Comparison of ENCODE assay signal across 8 cellular contexts in genomic region chr19:37466798-37467607, GRCh38.
DNase-seq lines count a peak whose midpoint lies in the region; ATAC-seq and TF ChIP-seq lines count a peak whose summit lies in the region.

TSS of gene ZNF569 (minus strand) at chr19:37467444. CDS start at chr19:37444921, 22,523 bp downstream.

- DNase-seq in NCI-H82 treated with DMSO at 0.1 percent for 48 hours (lab: John Stamatoyannopoulos, UW; ENCODE audit: unreplicated experiment) = peak; percentile 91
- peak; percentile 70 to 80 for DNase-seq in activated CD8-positive, alpha-beta memory T cell treated with anti-CD3 and anti-CD28 coated beads for 4 hours (ENCODE audit: low read depth in 2 of 2)
- DNase-seq in effector memory CD8-positive, alpha-beta T cell = peak; percentile 85 to 90 (median 85)
- peak; percentile 96 for DNase-seq in medulla oblongata (ENCODE audit: extremely low spot score)
- peak; percentile 70 to 83 (median 79) for DNase-seq in stimulated activated CD4-positive, alpha-beta T cell treated with anti-CD3 and anti-CD28 coated beads, TNF-alpha, amount 100 ng/mL, for 48 hours (ENCODE audit: low read depth in 3 of 3)

- TF ChIP-seq CTCF in C4-2B (conservative IDR thresholded peaks at IDR 0.05) = no peak

- H3K27ac Mint-ChIP-seq in effector memory CD8-positive, alpha-beta T cell = peak within 1 kb of the TSS; percentile 97

- H3K4me1 Mint-ChIP-seq in effector memory CD8-positive, alpha-beta T cell (ENCODE audit: low read depth in 2 of 2) = peaks cover 26 to 39% of the 10 kb centered on the region in 2 donors

- peak within 1 kb of the TSS; percentile 64 for H3K27ac ChIP-seq in C4-2B

- peaks cover 4 to 13% of the 10 kb centered on the region in 2 donors for H3K9me3 Mint-ChIP-seq in effector memory CD8-positive, alpha-beta T cell

- peak within 1 kb of the TSS; percentile 97 to 99 for H3K4me3 Mint-ChIP-seq in effector memory CD8-positive, alpha-beta T cell

- no peaks in the 10 kb centered on the region for H3K27me3 Mint-ChIP-seq in effector memory CD8-positive, alpha-beta T cell

- peak; percentile 60 for ATAC-seq in GM19372 (IDR thresholded peaks at IDR 0.05; ENCODE audit: low read depth, unreplicated experiment)
- ATAC-seq in HG03558 (IDR thresholded peaks at IDR 0.05; ENCODE audit: extremely low read depth, unreplicated experiment) = peak; percentile 45
- ATAC-seq in effector memory CD8-positive, alpha-beta T cell (replicated peaks) = peak; percentile 64

- H3K36me3 Mint-ChIP-seq in effector memory CD8-positive, alpha-beta T cell (ENCODE audit: insufficient read depth) = peaks cover 44% of the 10 kb centered on the region

Comparison
In these comparisons a context has a peak if more than half of its experiments do, and no peak if none do; other contexts are left out.
1. Peak in every context shown above with its lines: DNase-seq, ATAC-seq and H3K27ac ChIP-seq.